ENCODE assay signal across 9 cellular contexts in genomic region chr3:182212479-182213076, GRCh38.
DNase-seq lines count a peak whose midpoint lies in the region; FAIRE-seq and TF ChIP-seq lines count a peak whose summit lies in the region.
"Had no signal": no experiment of that assay in that cellular context is flagged by ENCODE, and none has a peak within 500 bp of the region (broad histone marks: within the 10 kb centered on the region; RNA-seq: fewer than 3 reads in every experiment).

No MANE protein-coding gene starts in this region.

- H3K4ac ChIP-seq in neuronal stem cell (ENCODE audit: low read length), result no peak overlapping the region

- H3K79me1 ChIP-seq in neuronal stem cell (ENCODE audit: low read depth, low read length), result no peaks in the 10 kb centered on the region

- H2AFZ ChIP-seq in neuronal stem cell (ENCODE audit: low read length), result peak overlapping the region; percentile 16

- peak; percentile 100 for FAIRE-seq in H54 (lab: Jason Lieb, UNC)

- DNase-seq in H54 (ENCODE audit: insufficient read length, low spot score) (peak; percentile 42), NCI-H226 (peak; percentile 86), caudate nucleus (lab: John Stamatoyannopoulos, UW) (peak in 31 of 61 donors; percentile 5 to 78 (median 17)), neuronal stem cell (ENCODE audit: low spot score) (no peak), SK-N-DZ (ENCODE audit: low spot score) (no peak)
- no peak for DNase-seq in activated effector memory CD4-positive, alpha-beta T cell treated with Interleukin-2 at 50 U/mL for 16 hours
- no peak for DNase-seq in stimulated activated naive CD4-positive, alpha-beta T cell treated with Interleukin-2 at 50 U/mL for 16 hours (lab: John Stamatoyannopoulos, UW)
- DNase-seq in activated naive CD4-positive, alpha-beta T cell (lab: John Stamatoyannopoulos, UW), result no peak

- H3K4me3 ChIP-seq in neuronal stem cell (ENCODE audit: low read length in 2 of 2), result no peak overlapping the region
- H3K4me3 ChIP-seq: vagina had no signal

- no peak overlapping the region for H3K9ac ChIP-seq in neuronal stem cell (ENCODE audit: low read depth, low read length, poor library complexity)

- H3K4me2 ChIP-seq in neuronal stem cell (ENCODE audit: insufficient read depth, low read length, poor library complexity, severe bottlenecking), result no peak overlapping the region

- no peak for TF ChIP-seq POLR2A in H54 (IDR thresholded peaks at IDR 0.05; ENCODE audit: low read depth, low read length)

- H3K27ac ChIP-seq in caudate nucleus (ENCODE audit: low read depth, low read length), result no peak overlapping the region
- H3K27ac ChIP-seq in neuronal stem cell (replicated peaks; ENCODE audit: low read length), result no peak overlapping the region
- H3K27ac ChIP-seq: vagina had no signal

- H3K23ac ChIP-seq in neuronal stem cell (ENCODE audit: low read depth, low read length, poor library complexity), result no peak overlapping the region

- no peak overlapping the region for H2BK5ac ChIP-seq in neuronal stem cell (ENCODE audit: low read length)

- H2AK5ac ChIP-seq in neuronal stem cell (ENCODE audit: low read depth, low read length), result no peak overlapping the region

- H2BK120ac ChIP-seq in neuronal stem cell (ENCODE audit: low read depth, low read length), result no peak overlapping the region

- no peak overlapping the region for H3K14ac ChIP-seq in neuronal stem cell (ENCODE audit: low read length)

- no peak overlapping the region for H4K91ac ChIP-seq in neuronal stem cell (ENCODE audit: low read depth, low read length, poor library complexity)

- no CpG with 5 or more reads among the region's 4 CpGs for WGBS in neuronal stem cell (ENCODE audit: extremely low coverage in 2 of 2, insufficient read length in 2 of 2, insufficient replicate concordance in 1 of 2), 2 donors

- H3K36me3 ChIP-seq in neuronal stem cell (replicated peaks in 1 of 2; ENCODE audit: control insufficient read depth in 2 of 2, insufficient read depth in 2 of 2, low read length in 2 of 2), result no peaks in the 10 kb centered on the region
- H3K36me3 ChIP-seq: vagina had no signal

- H4K8ac ChIP-seq in neuronal stem cell (ENCODE audit: low read depth, low read length), result no peak overlapping the region

- H3K4me1 ChIP-seq in neuronal stem cell (ENCODE audit: control insufficient read depth in 2 of 2, insufficient read depth in 1 of 2, low read depth in 1 of 2, low read length in 2 of 2), result peaks cover 7 to 17% of the 10 kb centered on the region in 2 donors
- H3K4me1 ChIP-seq: vagina had no signal

- peaks cover 2 to 4% of the 10 kb centered on the region in 2 donors for H3K9me3 ChIP-seq in neuronal stem cell (replicated peaks in 1 of 2; ENCODE audit: control insufficient read depth in 2 of 2, insufficient read depth in 1 of 2, low read depth in 1 of 2, low read length in 2 of 2)
- H3K9me3 ChIP-seq: vagina had no signal

- no peak overlapping the region for H2BK12ac ChIP-seq in neuronal stem cell (ENCODE audit: low read length)

- no peak overlapping the region for H2BK15ac ChIP-seq in neuronal stem cell (ENCODE audit: low read length)

- no peaks in the 10 kb centered on the region for H3K27me3 ChIP-seq in neuronal stem cell (ENCODE audit: control insufficient read depth in 3 of 3, insufficient read depth in 3 of 3, low read depth in 1 of 3, low read length in 3 of 3)
- H3K27me3 ChIP-seq: vagina had no signal

- no peak overlapping the region for H3K18ac ChIP-seq in neuronal stem cell (ENCODE audit: low read length)

Comparison
In these comparisons a context has a peak if more than half of its experiments do, and no peak if none do; other contexts are left out.
1. DNase-seq: peak in H54 (single experiment), NCI-H226 (single experiment) and caudate nucleus (31 of 61); none in neuronal stem cell (single experiment), SK-N-DZ (single experiment), activated effector memory CD4-positive, alpha-beta T cell treated with Interleukin-2 at 50 U/mL for 16 hours (single experiment), stimulated activated naive CD4-positive, alpha-beta T cell treated with Interleukin-2 at 50 U/mL for 16 hours (single experiment) and activated naive CD4-positive, alpha-beta T cell (0 of 4).